Comparison of ENCODE assay signal across 10 cellular contexts in genomic region chr12:113467154-113467513, GRCh38. TPM values are rescaled to one million over a fixed set of nuclear protein-coding genes. Genes with fewer than 3 reads are reported as not detected.
A peak's percentile ranks its signal among the peaks of the same experiment; 100 is the strongest.
DNase-seq lines count a peak whose midpoint lies in the region; ATAC-seq, FAIRE-seq and TF ChIP-seq lines count a peak whose summit lies in the region.
"Had no signal": no experiment of that assay in that cellular context is flagged by ENCODE, and none has a peak within 500 bp of the region (broad histone marks: within the 10 kb centered on the region; RNA-seq: fewer than 3 reads in every experiment).

No MANE protein-coding gene starts in this region.

- no peak for TF ChIP-seq EP300 in K562 (IDR thresholded peaks at IDR 0.05; ENCODE audit: low read length)

- H3K79me2 ChIP-seq in K562 (ENCODE audit: control insufficient read depth, insufficient read depth, low read length), result no peaks in the 10 kb centered on the region

- TF ChIP-seq POLR2A in breast epithelium (IDR thresholded peaks at IDR 0.05) (no peak), K562 (conservative IDR thresholded peaks at IDR 0.05) (no peak), thyroid gland (IDR thresholded peaks at IDR 0.05) (no peak)

- no peaks in the 10 kb centered on the region for H3K9me1 ChIP-seq in K562 (ENCODE audit: control insufficient read depth, insufficient read depth, low read length)

- peak; percentile 50 for ATAC-seq in K562

- H3K4me1 ChIP-seq in breast epithelium, result peaks cover 13 to 27% of the 10 kb centered on the region in 2 donors
- peaks cover 0 to 67% of the 10 kb centered on the region in 2 experiments; a peak in 3 of 5 replicates for H3K4me1 ChIP-seq in K562 (replicated peaks in 1 of 2; ENCODE audit: control insufficient read depth in 2 of 2, insufficient read depth in 2 of 2, low read length in 2 of 2)
- H3K4me1 ChIP-seq in liver (ENCODE audit: control insufficient read depth in 4 of 4, insufficient read depth in 4 of 4, low read length in 3 of 4), result peaks cover 15 to 48% (median 30%) of the 10 kb centered on the region in 4 donors
- H3K4me1 ChIP-seq in thyroid gland, result peaks cover 37 to 52% of the 10 kb centered on the region in 2 donors

- H3K27me3 Mint-ChIP-seq in MCF 10A (ENCODE audit: insufficient read depth, unreplicated experiment) (peaks cover 90% of the 10 kb centered on the region), CD14-positive monocyte (ENCODE audit: low read depth in 3 of 3) (peaks cover 84 to 99% (median 95%) of the 10 kb centered on the region in 3 donors)

- H3K4me3 ChIP-seq in breast epithelium (peak overlapping the region; percentile 31 to 61 (median 39)), K562 (peak overlapping the region; percentile 36), liver (ENCODE audit: low read depth in 1 of 3, low read length in 3 of 3) (peak overlapping the region in 2 of 3 donors; percentile 18 to 41), thyroid gland (replicated peaks in 1 of 3) (peak overlapping the region in 2 of 3 donors; percentile 18 to 34)
- H3K4me3 ChIP-seq: ovary had no signal

- no peak for FAIRE-seq in K562 (lab: Jason Lieb, UNC)

- H3K4me3 Mint-ChIP-seq in MCF 10A (ENCODE audit: unreplicated experiment) (no peak overlapping the region), CD14-positive monocyte (peak overlapping the region in 1 of 2 donors; percentile 79)

- no peak for DNase-seq in breast epithelium (ENCODE audit: low spot score in 2 of 2)
- DNase-seq in MCF 10A (ENCODE audit: unreplicated experiment), result no peak
- DNase-seq in K562 (ENCODE audit: extremely low read depth in 1 of 4, low spot score in 3 of 4), result peak in 3 of 4 experiments; percentile 33 to 57 (median 55)
- DNase-seq in thyroid gland, result no peak
- DNase-seq in CD14-positive monocyte (ENCODE audit: low spot score), result no peak
- DNase-seq in Kasumi-1 (lab: John Stamatoyannopoulos, UW), result no peak
- DNase-seq in NCI-H1694 treated with DMSO at 0.1 percent for 48 hours (lab: John Stamatoyannopoulos, UW), result no peak
- DNase-seq: ovary had no signal

- peak overlapping the region; percentile 78 for H2AFZ ChIP-seq in K562 (ENCODE audit: low read depth, low read length)

- H3K36me3 Mint-ChIP-seq in MCF 10A (ENCODE audit: insufficient read depth, unreplicated experiment) (no peaks in the 10 kb centered on the region), CD14-positive monocyte (peaks cover 0 to 12% of the 10 kb centered on the region in 2 donors)

- H3K9me3 ChIP-seq in breast epithelium (no peaks in the 10 kb centered on the region), K562 (replicated peaks; ENCODE audit: control insufficient read depth, insufficient read depth, low read depth, low read length) (no peaks in the 10 kb centered on the region), liver (ENCODE audit: control insufficient read depth in 4 of 4, low read length in 3 of 4) (no peaks in the 10 kb centered on the region), thyroid gland (no peaks in the 10 kb centered on the region)
- H3K9me3 ChIP-seq: ovary had no signal

- no peaks in the 10 kb centered on the region for H3K36me3 ChIP-seq in breast epithelium
- no peaks in the 10 kb centered on the region for H3K36me3 ChIP-seq in K562 (ENCODE audit: control insufficient read depth, insufficient read depth, low read length)
- H3K36me3 ChIP-seq in liver (ENCODE audit: control insufficient read depth in 4 of 4, insufficient read depth in 3 of 4, low read depth in 1 of 4, low read length in 3 of 4), result no peaks in the 10 kb centered on the region
- H3K36me3 ChIP-seq in thyroid gland, result no peaks in the 10 kb centered on the region
- H3K36me3 ChIP-seq: ovary had no signal

- H3K27ac ChIP-seq in breast epithelium, result no peak overlapping the region
- no peak overlapping the region for H3K27ac ChIP-seq in K562 (ENCODE audit: extremely low read depth, low read depth, low read length)
- H3K27ac ChIP-seq in liver (ENCODE audit: low read depth in 1 of 2, low read length in 2 of 2), result no peak overlapping the region
- H3K27ac ChIP-seq in thyroid gland, result no peak overlapping the region
- H3K27ac ChIP-seq: ovary had no signal

- in situ Hi-C loops in K562 (cut with MboI), result no loop called here

- H3K9me3 Mint-ChIP-seq in MCF 10A (ENCODE audit: unreplicated experiment) (peaks cover 8% of the 10 kb centered on the region), CD14-positive monocyte (peaks cover 0 to 33% (median 18%) of the 10 kb centered on the region in 7 donors)

- H3K4me1 Mint-ChIP-seq in MCF 10A (ENCODE audit: insufficient read depth, unreplicated experiment), result peaks cover 6% of the 10 kb centered on the region
- peaks cover 22% of the 10 kb centered on the region for H3K4me1 Mint-ChIP-seq in CD14-positive monocyte

- H3K27me3 ChIP-seq in breast epithelium (peaks cover 20 to 99% of the 10 kb centered on the region in 2 donors), K562 (ENCODE audit: control insufficient read depth in 2 of 2, insufficient read depth in 2 of 2, low read length in 2 of 2) (peaks cover 71 to 90% of the 10 kb centered on the region in 2 experiments), liver (ENCODE audit: control insufficient read depth in 4 of 4, insufficient read depth in 4 of 4, low read length in 3 of 4) (peaks cover 18 to 58% (median 28%) of the 10 kb centered on the region in 4 donors), thyroid gland (peaks cover 59% of the 10 kb centered on the region)

- TF ChIP-seq CTCF in breast epithelium (IDR thresholded peaks at IDR 0.05) (no peak), MCF 10A (IDR thresholded peaks at IDR 0.05; ENCODE audit: unreplicated experiment) (no peak), K562 (IDR thresholded peaks at IDR 0.05 in 2 of 3, conservative IDR thresholded peaks at IDR 0.05 in 1 of 3; ENCODE audit: insufficient read depth in 2 of 3, low read depth in 1 of 3, low read length in 3 of 3) (no peak), liver (IDR thresholded peaks at IDR 0.05; ENCODE audit: low read depth, low read length, missing input control) (no peak), thyroid gland (IDR thresholded peaks at IDR 0.05) (no peak), CD14-positive monocyte (IDR thresholded peaks at IDR 0.05) (no peak)

- POLR2A ChIA-PET in MCF 10A (lab: Yijun Ruan, JAX) (no interaction called here), K562 (lab: Yijun Ruan, JAX) (no interaction called here)

- peak overlapping the region; percentile 67 for H3K4me2 ChIP-seq in K562 (ENCODE audit: insufficient read depth, low read length)

- intact Hi-C loops in breast epithelium (cut with DNase I; ENCODE audit: low total_unique reads) (no loop called here), MCF 10A (cut with micrococcal nuclease) (no loop called here), K562 (cut with micrococcal nuclease) (loop anchor here (10.0 kb wide), 1 partner anchor 118 kb away; no protein-coding TSS in a partner anchor), thyroid gland (cut with DNase I) (loop anchor here (10.0 kb wide), 1 partner anchor 448 kb away; no protein-coding TSS in a partner anchor), CD14-positive monocyte (cut with micrococcal nuclease) (no loop called here)

- H3K9ac ChIP-seq in K562 (ENCODE audit: insufficient read depth in 1 of 2, low read depth in 2 of 2, low read length in 2 of 2) (peak overlapping the region in 1 of 2 experiments; percentile 85; a peak in 2 of 4 replicates), liver (ENCODE audit: low read depth in 1 of 2, low read length in 2 of 2) (no peak overlapping the region)

- CTCF ChIA-PET in MCF 10A (lab: Yijun Ruan, JAX), result no interaction called here
- CTCF ChIA-PET in K562 (lab: Yijun Ruan, JAX; ENCODE audit: low intra/inter-chr PET ratio), result interaction anchor here (0.6 kb wide), 1 partner anchor 26 kb away, joined by 4 read pairs; no protein-coding TSS in a partner anchor

- H4K20me1 ChIP-seq in K562 (replicated peaks; ENCODE audit: control insufficient read depth, insufficient read depth, low read length), result peaks cover 24% of the 10 kb centered on the region

- BruUV-seq in MCF 10A (replicated peaks; lab: Mats Ljungman, UMichigan) (no TSS peak), K562 (replicated peaks; lab: Mats Ljungman, UMichigan) (no TSS peak)

- no peak overlapping the region for H3K27ac Mint-ChIP-seq in MCF 10A (ENCODE audit: low read depth, unreplicated experiment)
- no peak overlapping the region for H3K27ac Mint-ChIP-seq in CD14-positive monocyte

- TF ChIP-seq RAD21 in K562 (CRISPR knock-in tag; conservative IDR thresholded peaks at IDR 0.05 in 1 of 2, IDR thresholded peaks at IDR 0.05 in 1 of 2) (no peak), liver (IDR thresholded peaks at IDR 0.05) (no peak)

- WGBS in K562 (ENCODE audit: insufficient coverage, low coverage, missing lambda C conversion rate), result 8% methylated on average over 21 of the region's 30 CpGs
- WGBS in liver, result 4% methylated on average over 30 of the region's 30 CpGs
- WGBS in thyroid gland, 2 donors, result 1 to 20% methylated on average over 1 to 27 of the region's 30 CpGs

RNA-seq across cellular contexts. Expression of gene LHX5, which starts 4.5 kb away (rescaled TPM):
- total RNA-seq in breast epithelium (not detected), MCF 10A (2022) (not detected in 2 replicates), K562 (2014; rRNA removed) (0.05 TPM in 1 of 2 replicates, not detected in the other), K562 (2014; rRNA removed; fragmentation: Illumina TruSeq; extraction: Trizol) (not detected in 2 replicates), K562 (2015; rRNA removed; fragmentation: Illumina TruSeq; extraction: Trizol) (not detected in 2 replicates), K562 (2021) (0.04 and 0.16 TPM in 2 replicates), liver (not detected), thyroid gland (under 1 TPM in 1 of 4 donors, not detected in 3; 0.13 TPM)
- 0.25 TPM in 1 of 2 replicates, not detected in the other for total RNA-seq in K562 (2011; cell fraction: chromatin; rRNA removed; ENCODE audit: low replicate concordance)
- total RNA-seq in K562 (2011; cell fraction: nucleolus; rRNA removed), result 0.13 and 0.17 TPM in 2 replicates
- not detected in 2 replicates for total RNA-seq in K562 (2011; cell fraction: nucleoplasm; rRNA removed)
- polyA plus RNA-seq in K562 (2011; rRNA removed) (0.09 and 0.17 TPM in 2 replicates), K562 (2014; fragmentation: Illumina TruSeq; extraction: Trizol) (not detected in 2 replicates), K562 (2014; fragmentation: Nextera tagmentation; extraction: Ambion mirVana) (not detected), K562 (2014; rRNA removed) (0.08 TPM in 1 of 2 replicates, not detected in the other), liver (not detected), CD14-positive monocyte (not detected)
- polyA plus RNA-seq in K562 (2011; cell fraction: cytosol; rRNA removed), result 0.24 and 0.64 TPM in 2 replicates
- polyA plus RNA-seq in K562 (2011; cell fraction: nucleus; rRNA removed), result 0.25 and 0.34 TPM in 2 replicates
- polyA plus RNA-seq in K562 (2012), result 0.03 and 0.08 TPM in 2 replicates
- polyA minus RNA-seq in K562 (2011; rRNA and poly(A)+ RNA removed), result not detected in 2 replicates
- polyA minus RNA-seq in K562 (2011; cell fraction: cytosol; rRNA and poly(A)+ RNA removed), result not detected in 2 replicates
- polyA minus RNA-seq in K562 (2011; cell fraction: nucleus; rRNA and poly(A)+ RNA removed), result 0.13 TPM in 1 of 2 replicates, not detected in the other
- total RNA-seq: LHCN-M2, ovary had no signal
- polyA plus RNA-seq: ovary had no signal

RNA-seq across cellular contexts. Expression of gene SDSL, which starts 45.0 kb away (rescaled TPM):
- total RNA-seq in breast epithelium (1 to 10 TPM; 4.6 to 4.9 (median 4.8) TPM), MCF 10A (2022) (21.1 and 32.7 TPM in 2 replicates), K562 (2014; rRNA removed) (7.4 and 9.1 TPM in 2 replicates), K562 (2014; rRNA removed; fragmentation: Illumina TruSeq; extraction: Trizol) (1.1 and 1.7 TPM in 2 replicates), K562 (2015; rRNA removed; fragmentation: Illumina TruSeq; extraction: Trizol) (6.3 and 7.8 TPM in 2 replicates), K562 (2021) (8.4 and 9.1 TPM in 2 replicates), liver (10 to 100 TPM; 22.4 to 25.9 TPM), thyroid gland (10 to 100 TPM; 13.6 to 42.2 (median 27.5) TPM)
- total RNA-seq in K562 (2011; cell fraction: chromatin; rRNA removed; ENCODE audit: low replicate concordance), result 3.2 and 9.7 TPM in 2 replicates
- total RNA-seq in K562 (2011; cell fraction: nucleolus; rRNA removed), result 6.1 and 7.5 TPM in 2 replicates
- 7.0 and 15.4 TPM in 2 replicates for total RNA-seq in K562 (2011; cell fraction: nucleoplasm; rRNA removed)
- polyA plus RNA-seq in K562 (2011; rRNA removed) (9.8 and 10.9 TPM in 2 replicates), K562 (2014; fragmentation: Illumina TruSeq; extraction: Trizol) (3.0 and 7.1 TPM in 2 replicates), K562 (2014; fragmentation: Nextera tagmentation; extraction: Ambion mirVana) (1 to 10 TPM in 1 of 2 experiments, under 1 TPM in 1; 0.31 to 2.0 TPM), K562 (2014; rRNA removed) (11.0 and 13.4 TPM in 2 replicates), liver (10 to 100 TPM; 41.4 to 93.1 TPM), CD14-positive monocyte (10 to 100 TPM in 1 of 2 donors, 1 to 10 TPM in 1; 6.5 to 10.0 TPM)
- 13.4 and 29.5 TPM in 2 replicates for polyA plus RNA-seq in K562 (2011; cell fraction: cytosol; rRNA removed)
- polyA plus RNA-seq in K562 (2011; cell fraction: nucleus; rRNA removed), result 5.6 and 8.8 TPM in 2 replicates
- 15.2 and 23.6 TPM in 2 replicates for polyA plus RNA-seq in K562 (2012)
- polyA minus RNA-seq in K562 (2011; rRNA and poly(A)+ RNA removed), result 2.8 and 3.7 TPM in 2 replicates
- polyA minus RNA-seq in K562 (2011; cell fraction: cytosol; rRNA and poly(A)+ RNA removed), result 5.2 and 5.9 TPM in 2 replicates
- polyA minus RNA-seq in K562 (2011; cell fraction: nucleus; rRNA and poly(A)+ RNA removed), result 5.4 and 6.6 TPM in 2 replicates

Comparison
In these comparisons a context has a peak if more than half of its experiments do, and no peak if none do; other contexts are left out.
1. DNase-seq: peak in K562 (3 of 4); none in breast epithelium (0 of 2), MCF 10A (single experiment), thyroid gland (0 of 2), CD14-positive monocyte (single experiment), Kasumi-1 (0 of 2) and NCI-H1694 treated with DMSO at 0.1 percent for 48 hours (single experiment).
2. intact Hi-C loops: an anchor here in K562 (10.0 kb wide) and thyroid gland (10.0 kb wide); none called in breast epithelium, MCF 10A and CD14-positive monocyte.
3. Peak in every context shown above with its lines, with median percentiles within 50 percentile points of each other: H3K4me3 ChIP-seq.